In the genomic region with DNA sequence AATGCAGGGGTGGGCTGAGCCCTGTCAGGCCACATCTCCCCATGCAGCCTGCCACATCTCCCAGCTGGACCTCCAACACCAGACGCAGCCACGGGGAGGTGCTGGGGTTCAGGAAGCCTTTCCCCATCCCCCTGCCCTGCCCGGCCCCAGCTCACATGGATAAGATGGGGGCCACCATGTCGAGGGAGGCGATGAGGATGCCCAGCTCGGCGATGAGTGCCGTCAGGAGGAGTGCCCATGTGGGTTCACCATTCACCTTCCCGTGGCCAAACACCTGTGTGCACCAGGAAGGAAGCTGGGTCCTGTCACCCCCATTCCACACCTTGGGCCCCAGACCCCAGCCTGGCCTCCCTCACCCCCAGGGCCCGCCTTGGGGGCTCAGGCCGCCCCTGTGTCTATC, we compare ENCODE assay signal across 1 cellular context.
TF ChIP-seq lines count a peak whose summit lies in the region.

No MANE protein-coding gene starts in this region.

TF ChIP-seq in GM12878, 131 proteins besides CTCF, POLR2A, EP300 and RAD21:
- TF ChIP-seq YBX1 (IDR thresholded peaks at IDR 0.05) (no peak), CBFB (IDR thresholded peaks at IDR 0.05; ENCODE audit: low read depth) (no peak), LARP7 (IDR thresholded peaks at IDR 0.05) (no peak), RB1 (IDR thresholded peaks at IDR 0.05; ENCODE audit: borderline replicate concordance) (no peak), YY1 (IDR thresholded peaks at IDR 0.05; ENCODE audit: low read depth, low read length) (no peak), POU2F2 (IDR thresholded peaks at IDR 0.05; ENCODE audit: borderline replicate concordance, low read depth, low read length) (no peak), BRCA1 (IDR thresholded peaks at IDR 0.05; ENCODE audit: low read depth, low read length) (no peak), CHD1 (IDR thresholded peaks at IDR 0.05; ENCODE audit: low read depth, low read length) (no peak), MTA2 (IDR thresholded peaks at IDR 0.05; ENCODE audit: low read depth) (no peak), NR2F1 (conservative IDR thresholded peaks at IDR 0.05) (no peak), RAD51 (IDR thresholded peaks at IDR 0.05) (no peak), SMAD5 (IDR thresholded peaks at IDR 0.05; ENCODE audit: low read depth) (no peak), IRF4 (IDR thresholded peaks at IDR 0.05; ENCODE audit: low read depth, low read length) (no peak), ZNF24 (IDR thresholded peaks at IDR 0.05) (no peak), SMAD1 (IDR thresholded peaks at IDR 0.05; ENCODE audit: low read depth, partially characterized antibody) (no peak), RELB (IDR thresholded peaks at IDR 0.05; ENCODE audit: low read depth) (no peak)
- TF ChIP-seq, protein P1, sequence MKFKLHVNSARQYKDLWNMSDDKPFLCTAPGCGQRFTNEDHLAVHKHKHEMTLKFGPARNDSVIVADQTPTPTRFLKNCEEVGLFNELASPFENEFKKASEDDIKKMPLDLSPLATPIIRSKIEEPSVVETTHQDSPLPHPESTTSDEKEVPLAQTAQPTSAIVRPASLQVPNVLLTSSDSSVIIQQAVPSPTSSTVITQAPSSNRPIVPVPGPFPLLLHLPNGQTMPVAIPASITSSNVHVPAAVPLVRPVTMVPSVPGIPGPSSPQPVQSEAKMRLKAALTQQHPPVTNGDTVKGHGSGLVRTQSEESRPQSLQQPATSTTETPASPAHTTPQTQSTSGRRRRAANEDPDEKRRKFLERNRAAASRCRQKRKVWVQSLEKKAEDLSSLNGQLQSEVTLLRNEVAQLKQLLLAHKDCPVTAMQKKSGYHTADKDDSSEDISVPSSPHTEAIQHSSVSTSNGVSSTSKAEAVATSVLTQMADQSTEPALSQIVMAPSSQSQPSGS (IDR thresholded peaks at IDR 0.05; ENCODE audit: low read length): no peak
